Comparison of ENCODE assay signal across 22 cellular contexts in genomic region chr10:32693441-32693979, GRCh38.
"Had no signal": no experiment of that assay in that cellular context is flagged by ENCODE, and none has a peak within 500 bp of the region (broad histone marks: within the 10 kb centered on the region; RNA-seq: fewer than 3 reads in every experiment).

No MANE protein-coding gene starts in this region.

- H3K4me1 Mint-ChIP-seq: mesothelial cell of epicardium, naive B cell had no signal

- H3K27ac Mint-ChIP-seq: mesothelial cell of epicardium; naive thymus-derived CD8-positive, alpha-beta T cell had no signal

- H3K9me3 ChIP-seq: gastrocnemius medialis had no signal

- H3K27ac ChIP-seq: coronary artery, dorsolateral prefrontal cortex, esophagus muscularis mucosa, gastrocnemius medialis, heart right ventricle, left lung, lower lobe of right lung had no signal

- H3K4me1 ChIP-seq: esophagus muscularis mucosa, gastrocnemius medialis, heart right ventricle, left lung, lower lobe of right lung had no signal

- H3K36me3 Mint-ChIP-seq: mesothelial cell of epicardium had no signal

- H3K4me3 ChIP-seq: coronary artery, dorsolateral prefrontal cortex, esophagus muscularis mucosa, gastrocnemius medialis, heart right ventricle, left lung, lower lobe of right lung, mucosa of descending colon had no signal

- ATAC-seq: gastrocnemius medialis; heart right ventricle; left cardiac atrium; left lung; left ventricle myocardium superior; lower lobe of right lung; mucosa of descending colon; naive thymus-derived CD8-positive, alpha-beta T cell had no signal

- H3K36me3 ChIP-seq: gastrocnemius medialis, lower lobe of right lung had no signal

- H3K4me3 Mint-ChIP-seq: mesothelial cell of epicardium; naive B cell; naive thymus-derived CD8-positive, alpha-beta T cell had no signal

- H3K27me3 Mint-ChIP-seq: naive B cell; naive thymus-derived CD8-positive, alpha-beta T cell had no signal

- H3K27me3 ChIP-seq: dorsolateral prefrontal cortex, esophagus muscularis mucosa, gastrocnemius medialis, heart right ventricle, left lung had no signal

- DNase-seq: dermis blood vessel endothelial cell; dorsolateral prefrontal cortex; effector CD4-positive, alpha-beta T cell; effector memory CD4-positive, alpha-beta T cell; foreskin melanocyte; gastrocnemius medialis; glutamatergic neuron; head of caudate nucleus; heart right ventricle; hippocampal formation; islet precursor cell; left cardiac atrium; left lung; left ventricle myocardium superior; lower lobe of right lung; mesenchymal stem cell; mucosa of descending colon; naive B cell; naive thymus-derived CD8-positive, alpha-beta T cell had no signal
